In the genomic region with DNA sequence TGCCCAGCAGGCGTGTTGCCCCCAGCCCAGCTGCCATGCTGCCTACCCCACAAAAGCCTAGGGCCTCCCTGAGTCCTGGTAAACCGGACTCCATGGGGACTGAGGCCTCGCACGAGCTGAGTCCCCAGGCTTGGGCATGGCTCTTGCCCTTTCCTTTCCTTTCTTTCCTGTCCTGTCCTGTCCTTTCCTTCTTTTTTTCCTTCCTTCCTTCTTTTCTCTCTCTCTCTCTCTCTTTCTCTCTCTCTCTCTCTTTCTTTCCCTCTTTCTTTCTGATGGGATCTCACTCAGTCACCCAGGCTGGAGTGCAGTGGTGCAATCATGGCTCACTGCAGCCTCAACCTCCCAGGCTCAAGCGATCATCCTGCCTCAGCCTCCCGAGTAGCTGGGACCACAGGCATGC, we compare ENCODE assay signal across 2 cellular contexts.
A peak's percentile ranks its signal among the peaks of the same experiment; 100 is the strongest.
TF ChIP-seq lines count a peak whose summit lies in the region.

No MANE protein-coding gene starts in this region.

TF ChIP-seq in IMR-90, 13 proteins besides CTCF, POLR2A, EP300 and RAD21:
- TF ChIP-seq CHD1 (IDR thresholded peaks at IDR 0.05; ENCODE audit: low read depth, low read length), result no peak

TF ChIP-seq in K562, 482 proteins besides CTCF, POLR2A, EP300 and RAD21:
- TF ChIP-seq ZSCAN32 (CRISPR knock-in tag; IDR thresholded peaks at IDR 0.05) (no peak), NELFE (IDR thresholded peaks at IDR 0.05; ENCODE audit: insufficient read depth, insufficient read length) (no peak), HDAC3 (IDR thresholded peaks at IDR 0.05; ENCODE audit: borderline replicate concordance, partially characterized antibody) (no peak)
- TF ChIP-seq, protein P1, sequence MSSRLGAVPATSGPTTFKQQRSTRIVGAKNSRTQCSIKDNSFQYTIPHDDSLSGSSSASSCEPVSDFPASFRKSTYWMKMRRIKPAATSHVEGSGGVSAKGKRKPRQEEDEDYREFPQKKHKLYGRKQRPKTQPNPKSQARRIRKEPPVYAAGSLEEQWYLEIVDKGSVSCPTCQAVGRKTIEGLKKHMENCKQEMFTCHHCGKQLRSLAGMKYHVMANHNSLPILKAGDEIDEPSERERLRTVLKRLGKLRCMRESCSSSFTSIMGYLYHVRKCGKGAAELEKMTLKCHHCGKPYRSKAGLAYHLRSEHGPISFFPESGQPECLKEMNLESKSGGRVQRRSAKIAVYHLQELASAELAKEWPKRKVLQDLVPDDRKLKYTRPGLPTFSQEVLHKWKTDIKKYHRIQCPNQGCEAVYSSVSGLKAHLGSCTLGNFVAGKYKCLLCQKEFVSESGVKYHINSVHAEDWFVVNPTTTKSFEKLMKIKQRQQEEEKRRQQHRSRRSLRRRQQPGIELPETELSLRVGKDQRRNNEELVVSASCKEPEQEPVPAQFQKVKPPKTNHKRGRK (tag; IDR thresholded peaks at IDR 0.05), result 0 out of 2 replicates have a peak, but pooled peaks have one; percentile 59
